In the genomic region with DNA sequence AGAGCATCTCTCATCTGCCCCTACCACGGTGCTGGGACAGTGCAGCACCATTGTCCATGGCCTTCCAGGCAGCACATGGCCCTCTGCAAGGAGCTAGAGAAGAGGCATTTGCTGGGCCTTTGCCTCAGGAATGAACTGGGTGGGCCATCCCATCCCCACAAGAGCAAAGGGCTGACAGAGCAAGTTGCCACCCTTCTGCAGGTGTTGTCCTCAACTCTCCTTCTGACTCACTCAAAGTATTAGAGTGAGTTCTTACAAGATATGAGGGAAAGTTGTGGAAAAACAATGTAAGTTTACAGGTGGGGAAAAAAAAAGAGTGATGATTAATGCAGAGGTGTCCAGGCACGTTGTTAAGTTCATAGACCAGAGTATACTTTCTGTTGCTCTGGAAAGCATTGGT, we compare ENCODE assay signal across 20 cellular contexts.
"Had no signal": no experiment of that assay in that cellular context is flagged by ENCODE, and none has a peak within 500 bp of the region (broad histone marks: within the 10 kb centered on the region; RNA-seq: fewer than 3 reads in every experiment).

No MANE protein-coding gene starts in this region.

- H3K27me3 ChIP-seq: tibial nerve had no signal

- H3K4me3 ChIP-seq: lower lobe of right lung, tibial nerve had no signal

- H3K36me3 Mint-ChIP-seq: activated naive CD4-positive, alpha-beta T cell treated with anti-CD3 and anti-CD28 coated beads, Interleukin-2, amount 50 U/mL, for 72 hours had no signal

- H3K9me3 Mint-ChIP-seq: activated naive CD4-positive, alpha-beta T cell treated with anti-CD3 and anti-CD28 coated beads, Interleukin-2, amount 50 U/mL, for 72 hours; nephron; T-helper 2 cell treated with Interferon-gamma antibody and Interleukin-4, amounts not matched to agents 5 μg/mL and 100 μg/mL, for 36 hours had no signal

- H3K4me1 ChIP-seq: lower lobe of right lung had no signal

- H3K27ac Mint-ChIP-seq: activated naive CD4-positive, alpha-beta T cell treated with anti-CD3 and anti-CD28 coated beads, Interleukin-2, amount 50 U/mL, for 72 hours; nephron; T-helper 2 cell treated with Interferon-gamma antibody and Interleukin-4, amounts not matched to agents 5 μg/mL and 100 μg/mL, for 36 hours had no signal

- H3K4me3 Mint-ChIP-seq: nephron; T-helper 2 cell treated with Interferon-gamma antibody and Interleukin-4, amounts not matched to agents 5 μg/mL and 100 μg/mL, for 36 hours had no signal

- H3K36me3 ChIP-seq: lower lobe of right lung, tibial nerve had no signal

- H3K27ac ChIP-seq: lower lobe of right lung, tibial nerve had no signal

- FAIRE-seq: frontal cortex, TTC549 had no signal

- DNase-seq: activated CD4-positive, alpha-beta T cell treated with anti-CD3 and anti-CD28 coated beads, Interleukin-2, amount 50 U/mL, for 4 hours; activated gamma-delta T cell treated with Interleukin-2 at 50 U/mL for 16 hours; amniotic stem cell; dermis blood vessel endothelial cell; effector memory CD4-positive, alpha-beta T cell; hypothalamus; islet precursor cell; lower lobe of right lung; midbrain; occipital lobe; posterior cingulate gyrus; stimulated activated CD4-positive, alpha-beta T cell treated with anti-CD3 and anti-CD28 coated beads, Interleukin-12 subunit alpha, Interleukin-12 subunit beta, amount 100 ng/mL, for 4 hours; stimulated activated CD4-positive, alpha-beta T cell treated with anti-CD3 and anti-CD28 coated beads, Interleukin-1b, Interleukin-23, amount 100 ng/mL, for 48 hours; stimulated activated naive CD4-positive, alpha-beta T cell treated with Interleukin-2 at 50 U/mL for 16 hours had no signal

- H3K9me3 ChIP-seq: lower lobe of right lung, tibial nerve had no signal
